In the genomic region with DNA sequence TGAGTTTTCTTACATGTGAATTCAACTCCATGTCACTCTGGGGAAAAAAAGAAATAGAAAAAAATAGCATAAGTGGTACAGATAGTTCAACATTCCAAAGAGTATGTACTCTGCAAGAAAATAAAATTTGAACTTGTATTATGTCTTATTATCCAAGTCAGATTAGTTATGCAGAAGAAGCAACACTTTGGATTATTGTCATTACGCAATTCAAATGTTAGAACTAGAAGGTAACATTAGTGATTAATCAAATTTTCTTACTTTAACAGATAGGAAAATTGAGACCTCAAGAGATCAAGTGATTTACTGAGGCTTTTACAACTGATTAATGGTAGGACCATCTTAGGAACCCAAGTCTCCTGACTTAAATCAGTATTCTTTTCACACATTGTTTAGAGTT, we compare ENCODE assay signal across 7 cellular contexts.
"Had no signal": no experiment of that assay in that cellular context is flagged by ENCODE, and none has a peak within 500 bp of the region (broad histone marks: within the 10 kb centered on the region; RNA-seq: fewer than 3 reads in every experiment).

No MANE protein-coding gene starts in this region.

- H3K27ac Mint-ChIP-seq: GM23338, H9 had no signal

- ATAC-seq: GM23338 had no signal

- H2AFZ ChIP-seq: GM23338 had no signal

- DNase-seq: H9, HCEC 1CT, KBM-7 had no signal

- H3K4me3 ChIP-seq: GM23338 had no signal

- H3K4me2 ChIP-seq: GM23338 had no signal

- H3K4me3 Mint-ChIP-seq: GM23338, H9 had no signal

- FAIRE-seq: H1, H54, HTR-8/SVneo had no signal

- H3K9me3 Mint-ChIP-seq: GM23338, H9 had no signal
